Comparison of ENCODE assay signal across 1 cellular context in genomic region chr3:98732239-98733054, GRCh38.
TF ChIP-seq lines count a peak whose summit lies in the region.

No MANE protein-coding gene starts in this region.

TF ChIP-seq in HEK293, 187 proteins besides CTCF, POLR2A, EP300 and RAD21 (continued from another document):
- TF ChIP-seq, protein P1, sequence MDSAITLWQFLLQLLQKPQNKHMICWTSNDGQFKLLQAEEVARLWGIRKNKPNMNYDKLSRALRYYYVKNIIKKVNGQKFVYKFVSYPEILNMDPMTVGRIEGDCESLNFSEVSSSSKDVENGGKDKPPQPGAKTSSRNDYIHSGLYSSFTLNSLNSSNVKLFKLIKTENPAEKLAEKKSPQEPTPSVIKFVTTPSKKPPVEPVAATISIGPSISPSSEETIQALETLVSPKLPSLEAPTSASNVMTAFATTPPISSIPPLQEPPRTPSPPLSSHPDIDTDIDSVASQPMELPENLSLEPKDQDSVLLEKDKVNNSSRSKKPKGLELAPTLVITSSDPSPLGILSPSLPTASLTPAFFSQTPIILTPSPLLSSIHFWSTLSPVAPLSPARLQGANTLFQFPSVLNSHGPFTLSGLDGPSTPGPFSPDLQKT (IDR thresholded peaks at IDR 0.05; ENCODE audit: borderline replicate concordance, low read depth, low read length) = no peak
- TF ChIP-seq ZNF548 (tag by site-specific recombination; IDR thresholded peaks at IDR 0.05) (no peak), ZNF768 (tag by site-specific recombination; IDR thresholded peaks at IDR 0.05) (no peak), ZNF302 (tag by site-specific recombination; IDR thresholded peaks at IDR 0.05; ENCODE audit: low read depth) (no peak), ZNF266 (tag by site-specific recombination; IDR thresholded peaks at IDR 0.05; ENCODE audit: low read depth) (no peak), ZBTB7A (tag by site-specific recombination; IDR thresholded peaks at IDR 0.05; ENCODE audit: low read depth) (no peak), ZNF560 (tag by site-specific recombination; IDR thresholded peaks at IDR 0.05; ENCODE audit: borderline replicate concordance) (no peak), ZNF175 (tag by site-specific recombination; IDR thresholded peaks at IDR 0.05) (no peak), ZNF596 (tag by site-specific recombination; IDR thresholded peaks at IDR 0.05) (no peak), ZSCAN5A (tag by site-specific recombination; IDR thresholded peaks at IDR 0.05) (no peak), ZNF10 (tag by site-specific recombination; IDR thresholded peaks at IDR 0.05) (no peak), ZBTB48 (tag by site-specific recombination; IDR thresholded peaks at IDR 0.05) (no peak), REPIN1 (tag by site-specific recombination; IDR thresholded peaks at IDR 0.05; ENCODE audit: low read depth) (no peak), ZNF404 (tag by site-specific recombination; IDR thresholded peaks at IDR 0.05) (no peak), GLI4 (tag by site-specific recombination; IDR thresholded peaks at IDR 0.05) (no peak), ZNF2 (tag by site-specific recombination; IDR thresholded peaks at IDR 0.05) (0 out of 2 replicates have a peak, but pooled peaks have one; percentile 18), ZNF514 (tag by site-specific recombination; IDR thresholded peaks at IDR 0.05) (no peak), HIC1 (tag by site-specific recombination; IDR thresholded peaks at IDR 0.05) (no peak), ZNF26 (tag by site-specific recombination; IDR thresholded peaks at IDR 0.05) (no peak), ZNF530 (tag by site-specific recombination; IDR thresholded peaks at IDR 0.05; ENCODE audit: low read depth) (no peak), SP2 (tag by site-specific recombination; IDR thresholded peaks at IDR 0.05) (peak; percentile 79), ZNF362 (tag by site-specific recombination; IDR thresholded peaks at IDR 0.05) (no peak), MYNN (tag by site-specific recombination; IDR thresholded peaks at IDR 0.05; ENCODE audit: borderline replicate concordance) (no peak)
- TF ChIP-seq, protein P2, sequence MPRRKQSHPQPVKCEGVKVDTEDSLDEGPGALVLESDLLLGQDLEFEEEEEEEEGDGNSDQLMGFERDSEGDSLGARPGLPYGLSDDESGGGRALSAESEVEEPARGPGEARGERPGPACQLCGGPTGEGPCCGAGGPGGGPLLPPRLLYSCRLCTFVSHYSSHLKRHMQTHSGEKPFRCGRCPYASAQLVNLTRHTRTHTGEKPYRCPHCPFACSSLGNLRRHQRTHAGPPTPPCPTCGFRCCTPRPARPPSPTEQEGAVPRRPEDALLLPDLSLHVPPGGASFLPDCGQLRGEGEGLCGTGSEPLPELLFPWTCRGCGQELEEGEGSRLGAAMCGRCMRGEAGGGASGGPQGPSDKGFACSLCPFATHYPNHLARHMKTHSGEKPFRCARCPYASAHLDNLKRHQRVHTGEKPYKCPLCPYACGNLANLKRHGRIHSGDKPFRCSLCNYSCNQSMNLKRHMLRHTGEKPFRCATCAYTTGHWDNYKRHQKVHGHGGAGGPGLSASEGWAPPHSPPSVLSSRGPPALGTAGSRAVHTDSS (tag by site-specific recombination; IDR thresholded peaks at IDR 0.05) = no peak
